In the genomic region with DNA sequence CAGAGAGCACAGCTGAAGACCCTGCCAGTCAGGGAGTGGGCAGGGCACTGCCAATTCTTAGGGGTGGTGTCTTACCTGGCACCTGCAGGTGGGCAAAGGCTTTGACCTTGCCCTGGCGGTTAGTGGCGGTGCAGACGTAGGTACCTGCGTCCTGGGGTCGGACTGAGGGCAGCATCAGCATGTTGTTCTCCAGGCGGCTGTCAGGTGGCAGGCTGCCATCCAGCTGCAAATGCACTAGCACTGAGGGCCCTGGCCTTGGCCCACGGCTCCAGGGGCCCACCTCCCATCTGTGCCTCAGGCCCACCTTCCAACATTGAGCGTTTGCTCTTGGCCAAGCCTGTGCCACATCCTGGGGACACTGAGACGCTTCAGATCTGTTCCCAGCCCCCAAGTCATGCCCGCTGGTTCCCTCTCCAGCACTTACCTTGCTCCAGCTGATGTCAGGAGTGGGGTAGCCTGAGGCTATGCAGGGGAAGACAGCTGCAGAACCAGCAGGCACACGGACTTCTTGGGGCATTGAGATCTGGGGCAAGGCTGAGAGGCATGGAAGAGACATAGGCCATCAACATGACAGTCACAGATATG, we compare ENCODE assay signal across 17 cellular contexts. TPM values are rescaled to one million over a fixed set of nuclear protein-coding genes. Genes with fewer than 3 reads are reported as not detected.
DNase-seq lines count a peak whose midpoint lies in the region; ATAC-seq, FAIRE-seq and TF ChIP-seq lines count a peak whose summit lies in the region.
"Had no signal": no experiment of that assay in that cellular context is flagged by ENCODE, and none has a peak within 500 bp of the region (broad histone marks: within the 10 kb centered on the region; RNA-seq: fewer than 3 reads in every experiment).

No MANE protein-coding gene starts in this region.

- 81% methylated on average over 11 of the region's 11 CpGs for WGBS in K562 (ENCODE audit: insufficient coverage, low coverage, missing lambda C conversion rate)

- no peak for TF ChIP-seq RAD21 in K562 (CRISPR knock-in tag; conservative IDR thresholded peaks at IDR 0.05 in 1 of 2, IDR thresholded peaks at IDR 0.05 in 1 of 2)

- FAIRE-seq in K562 (lab: Jason Lieb, UNC) (no peak), kidney (lab: Jason Lieb, UNC) (no peak)
- FAIRE-seq: GM12892 had no signal

- TF ChIP-seq CTCF in left ventricle myocardium inferior (IDR thresholded peaks at IDR 0.05; ENCODE audit: borderline replicate concordance), result no peak
- TF ChIP-seq CTCF in K562 (IDR thresholded peaks at IDR 0.05 in 2 of 3, conservative IDR thresholded peaks at IDR 0.05 in 1 of 3; ENCODE audit: insufficient read depth in 2 of 3, low read depth in 1 of 3, low read length in 3 of 3), result no peak
- TF ChIP-seq CTCF in kidney (IDR thresholded peaks at IDR 0.05; ENCODE audit: borderline replicate concordance, extremely low read depth, insufficient read depth), result no peak
- no peak for TF ChIP-seq CTCF in GM23338 (conservative IDR thresholded peaks at IDR 0.05; ENCODE audit: low read depth in 2 of 2)

- H3K4me3 ChIP-seq in left ventricle myocardium inferior (no peak overlapping the region), K562 (no peak overlapping the region), kidney (ENCODE audit: low read length in 2 of 2) (no peak overlapping the region), GM23338 (no peak overlapping the region)
- H3K4me3 ChIP-seq: BLaER1 had no signal

- no peaks in the 10 kb centered on the region; the same call in 2 of the 3 replicates for H3K4me1 Mint-ChIP-seq in GM23338
- H3K4me1 Mint-ChIP-seq: CD8-positive, alpha-beta memory T cell had no signal

- H3K36me3 ChIP-seq in left ventricle myocardium inferior, result peaks cover 100% of the 10 kb centered on the region
- H3K36me3 ChIP-seq in K562 (ENCODE audit: control insufficient read depth, insufficient read depth, low read length), result peaks cover 96% of the 10 kb centered on the region; the same call in 2 of the 3 replicates
- peaks cover 8 to 24% of the 10 kb centered on the region in 2 donors for H3K36me3 ChIP-seq in kidney (ENCODE audit: control insufficient read depth in 1 of 2, insufficient read depth in 2 of 2, low read length in 2 of 2)
- peaks cover 6% of the 10 kb centered on the region for H3K36me3 ChIP-seq in GM23338 (ENCODE audit: insufficient read depth)

- intact Hi-C loops in Right ventricle myocardium superior (cut with DNase I) (no loop called here), left ventricle myocardium inferior (cut with micrococcal nuclease) (no loop called here), K562 (cut with micrococcal nuclease) (no loop called here), kidney (cut with DNase I) (no loop called here)

- no peak for TF ChIP-seq EP300 in K562 (IDR thresholded peaks at IDR 0.05; ENCODE audit: low read length)

- H3K4me2 ChIP-seq in K562 (ENCODE audit: insufficient read depth, low read length) (no peak overlapping the region), GM23338 (no peak overlapping the region)
- H3K4me2 ChIP-seq: BLaER1 had no signal

- H3K4me1 ChIP-seq in left ventricle myocardium inferior (no peaks in the 10 kb centered on the region), K562 (replicated peaks in 1 of 2; ENCODE audit: control insufficient read depth in 2 of 2, insufficient read depth in 2 of 2, low read length in 2 of 2) (peaks cover 0 to 25% of the 10 kb centered on the region in 2 experiments; a peak in 1 of 5 replicates), kidney (ENCODE audit: control insufficient read depth in 1 of 2, insufficient read depth in 1 of 2, low read depth in 1 of 2, low read length in 2 of 2) (no peaks in the 10 kb centered on the region), GM23338 (ENCODE audit: insufficient read depth) (no peaks in the 10 kb centered on the region)
- H3K4me1 ChIP-seq: BLaER1, Caco-2 had no signal

- H3K27me3 ChIP-seq in left ventricle myocardium inferior (ENCODE audit: low read depth) (no peaks in the 10 kb centered on the region), K562 (ENCODE audit: control insufficient read depth in 2 of 2, insufficient read depth in 2 of 2, low read length in 2 of 2) (no peaks in the 10 kb centered on the region), GM23338 (ENCODE audit: insufficient read depth) (no peaks in the 10 kb centered on the region)
- H3K27me3 ChIP-seq: BLaER1 had no signal

- in situ Hi-C loops in K562 (cut with MboI), result no loop called here

- no peak overlapping the region for H3K4me3 Mint-ChIP-seq in GM23338
- H3K4me3 Mint-ChIP-seq: CD8-positive, alpha-beta memory T cell had no signal

- no peak for ATAC-seq in Right ventricle myocardium superior (ENCODE audit: poor library complexity)
- ATAC-seq in K562, result no peak
- ATAC-seq in GM23338, result no peak
- no peak for ATAC-seq in GM19324 (IDR thresholded peaks at IDR 0.05; ENCODE audit: low FRiP score, unreplicated experiment)

- H2AFZ ChIP-seq in K562 (ENCODE audit: low read depth, low read length) (no peak overlapping the region), GM23338 (no peak overlapping the region)

- CTCF ChIA-PET in K562 (lab: Yijun Ruan, JAX; ENCODE audit: low intra/inter-chr PET ratio), result no interaction called here

- H3K79me2 ChIP-seq in K562 (ENCODE audit: control insufficient read depth, insufficient read depth, low read length), result no peaks in the 10 kb centered on the region
- no peaks in the 10 kb centered on the region for H3K79me2 ChIP-seq in GM23338 (replicated peaks; ENCODE audit: insufficient read depth)

- H3F3A ChIP-seq in GM23338 (replicated peaks; ENCODE audit: low read depth), result no peaks in the 10 kb centered on the region

- H3K9me2 ChIP-seq in GM23338 (ENCODE audit: insufficient read depth), result no peaks in the 10 kb centered on the region

- H3K9ac ChIP-seq in K562 (ENCODE audit: insufficient read depth in 1 of 2, low read depth in 2 of 2, low read length in 2 of 2) (no peak overlapping the region), kidney (ENCODE audit: low read length in 2 of 2) (no peak overlapping the region)
- H3K9ac ChIP-seq: BLaER1 had no signal

- H3K9me3 ChIP-seq in left ventricle myocardium inferior (replicated peaks) (no peaks in the 10 kb centered on the region), K562 (replicated peaks; ENCODE audit: control insufficient read depth, insufficient read depth, low read depth, low read length) (peaks cover 9% of the 10 kb centered on the region), kidney (ENCODE audit: control insufficient read depth in 1 of 2, low read length in 2 of 2) (peaks cover 0 to 9% of the 10 kb centered on the region in 2 donors)
- H3K9me3 ChIP-seq: Caco-2 had no signal

- TF ChIP-seq POLR2A in K562 (conservative IDR thresholded peaks at IDR 0.05), result no peak

- DNase-seq in Right ventricle myocardium superior, result peak; percentile 37
- DNase-seq in left ventricle myocardium inferior, result no peak
- DNase-seq in K562 (ENCODE audit: extremely low read depth in 1 of 4, low spot score in 3 of 4), result no peak
- peak; percentile 48 for DNase-seq in kidney
- DNase-seq in GM23338 (ENCODE audit: low spot score), result no peak
- no peak for DNase-seq in NCI-H146 treated with DMSO at 0.1 percent for 48 hours (lab: John Stamatoyannopoulos, UW; ENCODE audit: unreplicated experiment)
- DNase-seq: 8988T, AML-193, Caco-2, DND-41, GDM1, HCEC 1CT had no signal

- H3K9me1 ChIP-seq in K562 (ENCODE audit: control insufficient read depth, insufficient read depth, low read length), result peaks cover 5% of the 10 kb centered on the region

- POLR2A ChIA-PET in K562 (lab: Yijun Ruan, JAX), result interaction anchor here (0.6 to 1.0 kb wide), 2 partner anchors 9 to 44 kb away, joined by 3 read pairs; no protein-coding TSS in a partner anchor

- no peaks in the 10 kb centered on the region; the same call in 1 of the 2 replicates for H4K20me1 ChIP-seq in K562 (replicated peaks; ENCODE audit: control insufficient read depth, insufficient read depth, low read length)
- no peaks in the 10 kb centered on the region for H4K20me1 ChIP-seq in GM23338 (replicated peaks; ENCODE audit: insufficient read depth)
- H4K20me1 ChIP-seq: BLaER1 had no signal

- H3K27me3 Mint-ChIP-seq in GM23338 (ENCODE audit: insufficient read depth, low read depth, poor library complexity), result peaks cover 3% of the 10 kb centered on the region

- BruUV-seq in K562 (replicated peaks; lab: Mats Ljungman, UMichigan), result no TSS peak

- peaks cover 15% of the 10 kb centered on the region for H3K9me3 Mint-ChIP-seq in GM23338

- H3K36me3 Mint-ChIP-seq in GM23338 (ENCODE audit: low read depth), result peaks cover 57% of the 10 kb centered on the region

- H3K27ac ChIP-seq in left ventricle myocardium inferior (replicated peaks), result no peak overlapping the region
- H3K27ac ChIP-seq in K562 (ENCODE audit: extremely low read depth, low read depth, low read length), result no peak overlapping the region
- no peak overlapping the region for H3K27ac ChIP-seq in kidney (ENCODE audit: low read depth in 2 of 2, low read length in 2 of 2)
- no peak overlapping the region for H3K27ac ChIP-seq in GM23338 (ENCODE audit: low read depth)
- H3K27ac ChIP-seq: BLaER1 had no signal

- H3K27ac Mint-ChIP-seq in GM23338, result no peak overlapping the region
- H3K27ac Mint-ChIP-seq: CD8-positive, alpha-beta memory T cell had no signal

RNA-seq across cellular contexts. Expression of a gene that starts 21.4 kb away (rescaled TPM):
- not detected for total RNA-seq in Right ventricle myocardium superior
- not detected for total RNA-seq in left ventricle myocardium inferior
- total RNA-seq in K562 (2011; cell fraction: chromatin; rRNA removed; ENCODE audit: low replicate concordance), result not detected in 2 replicates
- 0.13 TPM in 1 of 2 replicates, not detected in the other for total RNA-seq in K562 (2011; cell fraction: nucleolus; rRNA removed)
- not detected in 2 replicates for total RNA-seq in K562 (2011; cell fraction: nucleoplasm; rRNA removed)
- not detected in 2 replicates for total RNA-seq in K562 (2014; rRNA removed)
- total RNA-seq in K562 (2014; rRNA removed; fragmentation: Illumina TruSeq; extraction: Trizol), result not detected in 2 replicates
- not detected in 2 replicates for total RNA-seq in K562 (2015; rRNA removed; fragmentation: Illumina TruSeq; extraction: Trizol)
- total RNA-seq in K562 (2021), result not detected in 2 replicates
- not detected in 2 replicates for polyA plus RNA-seq in K562 (2011; rRNA removed)
- not detected in 2 replicates for polyA plus RNA-seq in K562 (2011; cell fraction: cytosol; rRNA removed)
- 0.10 TPM in 1 of 2 replicates, not detected in the other for polyA plus RNA-seq in K562 (2011; cell fraction: nucleus; rRNA removed)
- polyA plus RNA-seq in K562 (2012), result 5.8 and 7.0 TPM in 2 replicates
- polyA plus RNA-seq in K562 (2014; fragmentation: Illumina TruSeq; extraction: Trizol), result not detected in 2 replicates
- polyA plus RNA-seq in K562 (2014; fragmentation: Nextera tagmentation; extraction: Ambion mirVana), result under 1 TPM; 0.45 to 0.48 TPM
- not detected in 2 replicates for polyA plus RNA-seq in K562 (2014; rRNA removed)
- not detected in 2 replicates for polyA minus RNA-seq in K562 (2011; rRNA and poly(A)+ RNA removed)
- polyA minus RNA-seq in K562 (2011; cell fraction: cytosol; rRNA and poly(A)+ RNA removed), result not detected in 2 replicates
- not detected in 2 replicates for polyA minus RNA-seq in K562 (2011; cell fraction: nucleus; rRNA and poly(A)+ RNA removed)
- 0.79 TPM for total RNA-seq in kidney
- polyA plus RNA-seq in kidney (ENCODE audit: insufficient read depth, low read depth, low replicate concordance), result not detected
- total RNA-seq in GM23338 (2014; rRNA removed; shearing (Covaris generic)), result 0.31 and 1.6 TPM in 2 replicates
- polyA plus RNA-seq in GM23338 (2016; fragmentation: Nextera tagmentation; extraction: Ambion mirVana), result 5.8 and 11.3 TPM in 2 replicates
- total RNA-seq: Caco-2; CD8-positive, alpha-beta memory T cell; H4 had no signal
- polyA plus RNA-seq: CD8-positive, alpha-beta memory T cell had no signal

RNA-seq across cellular contexts. Expression of a gene that starts 50.5 kb away (rescaled TPM):
- 41.8 TPM for total RNA-seq in Right ventricle myocardium superior
- total RNA-seq in left ventricle myocardium inferior, result 39.1 TPM
- total RNA-seq in K562 (2011; cell fraction: chromatin; rRNA removed; ENCODE audit: low replicate concordance), result 194 and 717 TPM in 2 replicates
- 95.7 and 151 TPM in 2 replicates for total RNA-seq in K562 (2011; cell fraction: nucleolus; rRNA removed)
- total RNA-seq in K562 (2011; cell fraction: nucleoplasm; rRNA removed), result 249 and 315 TPM in 2 replicates
- total RNA-seq in K562 (2014; rRNA removed), result 89.9 and 91.0 TPM in 2 replicates
- total RNA-seq in K562 (2014; rRNA removed; fragmentation: Illumina TruSeq; extraction: Trizol), result 106 and 120 TPM in 2 replicates
- 102 and 109 TPM in 2 replicates for total RNA-seq in K562 (2015; rRNA removed; fragmentation: Illumina TruSeq; extraction: Trizol)
- 123 TPM in 2 replicates for total RNA-seq in K562 (2021)
- 78.6 and 97.2 TPM in 2 replicates for polyA plus RNA-seq in K562 (2011; rRNA removed)
- polyA plus RNA-seq in K562 (2011; cell fraction: cytosol; rRNA removed), result 13.8 and 29.6 TPM in 2 replicates
- polyA plus RNA-seq in K562 (2011; cell fraction: nucleus; rRNA removed), result 94.2 and 106 TPM in 2 replicates
- polyA plus RNA-seq in K562 (2012), result 92.9 and 103 TPM in 2 replicates
- polyA plus RNA-seq in K562 (2014; fragmentation: Illumina TruSeq; extraction: Trizol), result 101 and 121 TPM in 2 replicates
- polyA plus RNA-seq in K562 (2014; fragmentation: Nextera tagmentation; extraction: Ambion mirVana), result 10 to 100 TPM; 23.3 to 30.3 TPM
- polyA plus RNA-seq in K562 (2014; rRNA removed), result 101 and 106 TPM in 2 replicates
- 149 and 168 TPM in 2 replicates for polyA minus RNA-seq in K562 (2011; rRNA and poly(A)+ RNA removed)
- polyA minus RNA-seq in K562 (2011; cell fraction: cytosol; rRNA and poly(A)+ RNA removed), result 39.7 and 45.1 TPM in 2 replicates
- polyA minus RNA-seq in K562 (2011; cell fraction: nucleus; rRNA and poly(A)+ RNA removed), result 77.0 and 154 TPM in 2 replicates
- total RNA-seq in kidney, result 62.8 TPM
- 16.7 TPM for polyA plus RNA-seq in kidney (ENCODE audit: insufficient read depth, low read depth, low replicate concordance)
- total RNA-seq in GM23338 (2014; rRNA removed; shearing (Covaris generic)), result 85.9 and 114 TPM in 2 replicates
- polyA plus RNA-seq in GM23338 (2016; fragmentation: Nextera tagmentation; extraction: Ambion mirVana), result 144 and 151 TPM in 2 replicates

Comparison
In these comparisons a context has a peak if more than half of its experiments do, and no peak if none do; other contexts are left out.
1. DNase-seq: peak in Right ventricle myocardium superior (single experiment) and kidney (single experiment); none in left ventricle myocardium inferior (single experiment), K562 (0 of 4), GM23338 (single experiment) and NCI-H146 treated with DMSO at 0.1 percent for 48 hours (single experiment).